14 cellular contexts compared by ENCODE assay signal in genomic region chr22:28029962-28030361, GRCh38.
DNase-seq lines count a peak whose midpoint lies in the region; ATAC-seq and TF ChIP-seq lines count a peak whose summit lies in the region.
"Had no signal": no experiment of that assay in that cellular context is flagged by ENCODE, and none has a peak within 500 bp of the region (broad histone marks: within the 10 kb centered on the region; RNA-seq: fewer than 3 reads in every experiment).

No MANE protein-coding gene starts in this region.

- DNase-seq in NCI-H748 (lab: John Stamatoyannopoulos, UW; ENCODE audit: unreplicated experiment) (peak; percentile 12), NCI-H748 treated with DMSO at 0.1 percent for 48 hours (lab: John Stamatoyannopoulos, UW) (no peak), body of pancreas (no peak), lung (ENCODE audit: low spot score) (no peak), hepatic stellate cell (ENCODE audit: low spot score) (no peak), dermis blood vessel endothelial cell (no peak)
- peak; percentile 10 for DNase-seq in stimulated activated CD8-positive, alpha-beta memory T cell treated with anti-CD3 and anti-CD28 coated beads, Interleukin-4, amount 100 ng/mL, for 48 hours
- DNase-seq: activated CD4-positive, alpha-beta T cell treated with anti-CD3 and anti-CD28 coated beads, Interleukin-2, amount 50 U/mL, for 1 hour; anterior cingulate cortex; CD4-positive, CD25-positive, alpha-beta regulatory T cell; NCI-H82 had no signal

- peak overlapping the region in 3 of 4 donors; percentile 66 to 72 (median 71) for H3K27ac ChIP-seq in body of pancreas
- H3K27ac ChIP-seq in lung (ENCODE audit: low read depth in 1 of 2, low read length in 1 of 2) = peak overlapping the region; percentile 62 to 84
- H3K27ac ChIP-seq: vagina had no signal

- TF ChIP-seq CTCF in body of pancreas (IDR thresholded peaks at IDR 0.05) = no peak
- TF ChIP-seq CTCF in lung (IDR thresholded peaks at IDR 0.05; ENCODE audit: control extremely low read depth, extremely low read depth) = no peak

- whole genome bisulfite sequencing in body of pancreas, 2 donors = 91% methylated on average over 5 to 9 of the region's 9 CpGs
- 88 to 90% methylated on average over 9 of the region's 9 CpGs for WGBS in lung, 2 donors

- H3K36me3 ChIP-seq in body of pancreas (replicated peaks in 1 of 2; ENCODE audit: insufficient read depth in 1 of 2, low read depth in 2 of 2) (no peaks in the 10 kb centered on the region), lung (ENCODE audit: control insufficient read depth in 2 of 2, insufficient read depth in 2 of 2, low read length in 2 of 2) (no peaks in the 10 kb centered on the region)

- H3K4me3 ChIP-seq in body of pancreas (no peak overlapping the region), lung (no peak overlapping the region)
- H3K4me3 ChIP-seq: GM12878, vagina had no signal

- H3K27me3 ChIP-seq in body of pancreas = no peaks in the 10 kb centered on the region
- H3K27me3 ChIP-seq in lung (ENCODE audit: control insufficient read depth, insufficient read depth) = no peaks in the 10 kb centered on the region
- H3K27me3 ChIP-seq: vagina had no signal

- peaks cover 47% of the 10 kb centered on the region for H3K4me1 ChIP-seq in body of pancreas
- peaks cover 11 to 35% of the 10 kb centered on the region in 2 donors for H3K4me1 ChIP-seq in lung (ENCODE audit: control insufficient read depth in 2 of 2, insufficient read depth in 2 of 2, low read length in 2 of 2)

- intact Hi-C loops in body of pancreas (cut with DNase I) = loop anchor here (10.0 kb wide), 2 partner anchors 415 to 565 kb away; no protein-coding TSS in a partner anchor

- H3K9me3 ChIP-seq in body of pancreas (no peaks in the 10 kb centered on the region), lung (ENCODE audit: control insufficient read depth in 2 of 2, insufficient read depth in 1 of 2, low read length in 1 of 2) (peaks cover 0 to 1% of the 10 kb centered on the region in 2 donors)
- H3K9me3 ChIP-seq: vagina had no signal

- no peak for TF ChIP-seq POLR2A in body of pancreas (IDR thresholded peaks at IDR 0.05)

- no peak for ATAC-seq in body of pancreas
- no peak for ATAC-seq in lung (ENCODE audit: insufficient read depth, low FRiP score)
- ATAC-seq in HG02759 (IDR thresholded peaks at IDR 0.05; ENCODE audit: unreplicated experiment) = no peak
- ATAC-seq: GM12878 had no signal

Comparison
In these comparisons a context has a peak if more than half of its experiments do, and no peak if none do; other contexts are left out.
1. DNase-seq: peak in NCI-H748 (single experiment) and stimulated activated CD8-positive, alpha-beta memory T cell treated with anti-CD3 and anti-CD28 coated beads, Interleukin-4, amount 100 ng/mL, for 48 hours (single experiment); none in NCI-H748 treated with DMSO at 0.1 percent for 48 hours (single experiment), body of pancreas (0 of 4), lung (single experiment), hepatic stellate cell (single experiment) and dermis blood vessel endothelial cell (single experiment).